ENCODE assay signal across 15 cellular contexts in the genomic region with DNA sequence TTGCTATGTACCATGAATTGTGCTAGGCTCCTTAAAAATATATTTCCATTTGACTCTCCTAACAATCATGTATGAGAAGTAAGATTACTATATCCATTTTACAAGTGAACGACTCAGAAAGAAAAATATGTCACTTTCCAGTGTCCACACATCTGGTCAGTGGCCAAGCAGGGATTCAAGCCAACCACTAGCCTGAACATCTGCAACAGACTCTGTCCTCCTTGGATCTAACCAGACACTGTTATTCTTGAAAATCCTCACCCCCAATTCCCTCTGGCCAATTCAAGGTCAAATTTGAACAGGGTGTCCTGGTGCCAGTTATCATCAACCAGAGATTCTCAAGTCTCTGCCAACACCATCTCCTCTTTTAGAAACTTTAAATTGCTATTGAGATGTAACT.
DNase-seq lines count a peak whose midpoint lies in the region; ATAC-seq and TF ChIP-seq lines count a peak whose summit lies in the region.
"Had no signal": no experiment of that assay in that cellular context is flagged by ENCODE, and none has a peak within 500 bp of the region (broad histone marks: within the 10 kb centered on the region; RNA-seq: fewer than 3 reads in every experiment).

No MANE protein-coding gene starts in this region.

- H3K4me3 ChIP-seq in RWPE2 (ENCODE audit: severe bottlenecking) (no peak overlapping the region), heart right ventricle (no peak overlapping the region)
- no peak overlapping the region for H3K4me3 ChIP-seq in effector memory CD4-positive, alpha-beta T cell (ENCODE audit: insufficient read depth, low read depth, low read length, poor library complexity, severe bottlenecking)

- no peaks in the 10 kb centered on the region for H3K36me3 Mint-ChIP-seq in activated T-helper 1 cell treated with anti-CD3 and anti-CD28 coated beads, Interleukin-12 subunit alpha, Interleukin-12 subunit beta, Interleukin-2, Interleukin-4 antibody, amounts not matched to agents 30 ng/mL and 10 ng/mL and 1 ng/mL, durations not matched to agents 14 hours and 24 hours and 36 hours (ENCODE audit: low read depth)
- H3K36me3 Mint-ChIP-seq: CD4-positive, CD25-positive, alpha-beta regulatory T cell had no signal

- peaks cover 29% of the 10 kb centered on the region for H3K4me1 ChIP-seq in RWPE2 (ENCODE audit: insufficient read depth, poor library complexity, severe bottlenecking)
- H3K4me1 ChIP-seq in heart right ventricle, result peaks cover 8 to 100% (median 73%) of the 10 kb centered on the region in 9 donors
- H3K4me1 ChIP-seq in effector memory CD4-positive, alpha-beta T cell (ENCODE audit: control insufficient read depth, insufficient read depth, low read length, poor library complexity, severe bottlenecking), result no peaks in the 10 kb centered on the region

- H3K27me3 Mint-ChIP-seq in activated T-helper 1 cell treated with anti-CD3 and anti-CD28 coated beads, Interleukin-12 subunit alpha, Interleukin-12 subunit beta, Interleukin-2, Interleukin-4 antibody, amounts not matched to agents 30 ng/mL and 10 ng/mL and 1 ng/mL, durations not matched to agents 14 hours and 24 hours and 36 hours (ENCODE audit: insufficient read depth), result no peaks in the 10 kb centered on the region
- H3K27me3 Mint-ChIP-seq: B cell; CD4-positive, CD25-positive, alpha-beta regulatory T cell had no signal

- DNase-seq in GM03348 (ENCODE audit: low spot score) (peak; percentile 21), RWPE2 (ENCODE audit: low spot score) (no peak), heart right ventricle (no peak), sciatic nerve (ENCODE audit: low spot score) (peak; percentile 79), dermis blood vessel endothelial cell (no peak), medulla oblongata (ENCODE audit: extremely low spot score) (no peak)
- DNase-seq in activated T-helper 1 cell treated with anti-CD3 and anti-CD28 coated beads, Interleukin-12 subunit alpha, Interleukin-12 subunit beta, Interleukin-2, Interleukin-4 antibody, amounts not matched to agents 30 ng/mL and 10 ng/mL and 1 ng/mL, durations not matched to agents 14 hours and 24 hours and 36 hours (ENCODE audit: low spot score), result no peak
- DNase-seq in effector memory CD4-positive, alpha-beta T cell, result no peak
- DNase-seq: CD4-positive, CD25-positive, alpha-beta regulatory T cell; EL; NCI-H1048; NCI-H526 treated with DMSO at 0.1 percent for 48 hours; NK-92 treated with Interleukin-12 subunit alpha and Interleukin-12 subunit beta, amount 100 ng/mL, for 24 hours; RPMI8226 had no signal

- H3K27ac ChIP-seq in RWPE2 (ENCODE audit: poor library complexity, severe bottlenecking) (peak overlapping the region; percentile 88), heart right ventricle (peak overlapping the region; percentile 20 to 92 (median 84))
- H3K27ac ChIP-seq in effector memory CD4-positive, alpha-beta T cell (ENCODE audit: insufficient read depth, low read length, poor library complexity, severe bottlenecking), result no peak overlapping the region

- H3K9me3 ChIP-seq in RWPE2 (ENCODE audit: severe bottlenecking) (no peaks in the 10 kb centered on the region), heart right ventricle (no peaks in the 10 kb centered on the region)
- H3K9me3 ChIP-seq in effector memory CD4-positive, alpha-beta T cell (ENCODE audit: control insufficient read depth, low read length), result no peaks in the 10 kb centered on the region

- no peaks in the 10 kb centered on the region for H3K36me3 ChIP-seq in RWPE2 (ENCODE audit: low read depth)
- no peaks in the 10 kb centered on the region for H3K36me3 ChIP-seq in heart right ventricle
- H3K36me3 ChIP-seq in effector memory CD4-positive, alpha-beta T cell (ENCODE audit: control insufficient read depth, insufficient read depth, low read length), result no peaks in the 10 kb centered on the region

- H3K4me1 Mint-ChIP-seq in activated T-helper 1 cell treated with anti-CD3 and anti-CD28 coated beads, Interleukin-12 subunit alpha, Interleukin-12 subunit beta, Interleukin-2, Interleukin-4 antibody, amounts not matched to agents 30 ng/mL and 10 ng/mL and 1 ng/mL, durations not matched to agents 14 hours and 24 hours and 36 hours (ENCODE audit: low read depth), result no peaks in the 10 kb centered on the region
- H3K4me1 Mint-ChIP-seq: CD4-positive, CD25-positive, alpha-beta regulatory T cell had no signal

- no peak for ATAC-seq in RWPE2 (ENCODE audit: low read depth)
- no peak for ATAC-seq in heart right ventricle
- ATAC-seq in sciatic nerve, result peak; percentile 31

- TF ChIP-seq CTCF in RWPE2 (IDR thresholded peaks at IDR 0.05; ENCODE audit: poor library complexity, severe bottlenecking), result no peak
- TF ChIP-seq CTCF in heart right ventricle (IDR thresholded peaks at IDR 0.05), result no peak

- H3K9me3 Mint-ChIP-seq in activated T-helper 1 cell treated with anti-CD3 and anti-CD28 coated beads, Interleukin-12 subunit alpha, Interleukin-12 subunit beta, Interleukin-2, Interleukin-4 antibody, amounts not matched to agents 30 ng/mL and 10 ng/mL and 1 ng/mL, durations not matched to agents 14 hours and 24 hours and 36 hours, result no peaks in the 10 kb centered on the region
- H3K9me3 Mint-ChIP-seq: CD4-positive, CD25-positive, alpha-beta regulatory T cell had no signal

- no peak overlapping the region for H3K4me3 Mint-ChIP-seq in activated T-helper 1 cell treated with anti-CD3 and anti-CD28 coated beads, Interleukin-12 subunit alpha, Interleukin-12 subunit beta, Interleukin-2, Interleukin-4 antibody, amounts not matched to agents 30 ng/mL and 10 ng/mL and 1 ng/mL, durations not matched to agents 14 hours and 24 hours and 36 hours
- H3K4me3 Mint-ChIP-seq: B cell; CD4-positive, CD25-positive, alpha-beta regulatory T cell had no signal

- no peak overlapping the region for H3K27ac Mint-ChIP-seq in activated T-helper 1 cell treated with anti-CD3 and anti-CD28 coated beads, Interleukin-12 subunit alpha, Interleukin-12 subunit beta, Interleukin-2, Interleukin-4 antibody, amounts not matched to agents 30 ng/mL and 10 ng/mL and 1 ng/mL, durations not matched to agents 14 hours and 24 hours and 36 hours
- H3K27ac Mint-ChIP-seq: B cell; CD4-positive, CD25-positive, alpha-beta regulatory T cell had no signal

- 6 to 31% methylated on average over 1 of the region's 1 CpG for WGBS in heart right ventricle, 2 donors

- intact Hi-C loops in heart right ventricle (cut with DNase I), result loop anchor here in 3 of 10 donors (10.0 kb wide), 4 partner anchors 67 to 277 kb away; no protein-coding TSS in a partner anchor
- intact Hi-C loops in sciatic nerve (cut with DNase I), result no loop called here
- intact Hi-C loops in activated T-helper 1 cell treated with anti-CD3 and anti-CD28 coated beads, Interleukin-12 subunit alpha, Interleukin-12 subunit beta, Interleukin-2, Interleukin-4 antibody, amounts not matched to agents 30 ng/mL and 10 ng/mL and 1 ng/mL, durations not matched to agents 14 hours and 24 hours and 36 hours (cut with micrococcal nuclease), result no loop called here

- H3K27me3 ChIP-seq in RWPE2 (ENCODE audit: insufficient read depth, poor library complexity, severe bottlenecking) (no peaks in the 10 kb centered on the region), heart right ventricle (no peaks in the 10 kb centered on the region)
- no peaks in the 10 kb centered on the region for H3K27me3 ChIP-seq in effector memory CD4-positive, alpha-beta T cell (replicated peaks; ENCODE audit: control insufficient read depth, insufficient read depth, low read length, poor library complexity, severe bottlenecking)

Comparison
In these comparisons a context has a peak if more than half of its experiments do, and no peak if none do; other contexts are left out.
1. DNase-seq: peak in GM03348 (single experiment) and sciatic nerve (single experiment); none in RWPE2 (single experiment), heart right ventricle (0 of 2), dermis blood vessel endothelial cell (single experiment), medulla oblongata (single experiment), activated T-helper 1 cell treated with anti-CD3 and anti-CD28 coated beads, Interleukin-12 subunit alpha, Interleukin-12 subunit beta, Interleukin-2, Interleukin-4 antibody, amounts not matched to agents 30 ng/mL and 10 ng/mL and 1 ng/mL, durations not matched to agents 14 hours and 24 hours and 36 hours (single experiment) and effector memory CD4-positive, alpha-beta T cell (0 of 3).